In the genomic region with DNA sequence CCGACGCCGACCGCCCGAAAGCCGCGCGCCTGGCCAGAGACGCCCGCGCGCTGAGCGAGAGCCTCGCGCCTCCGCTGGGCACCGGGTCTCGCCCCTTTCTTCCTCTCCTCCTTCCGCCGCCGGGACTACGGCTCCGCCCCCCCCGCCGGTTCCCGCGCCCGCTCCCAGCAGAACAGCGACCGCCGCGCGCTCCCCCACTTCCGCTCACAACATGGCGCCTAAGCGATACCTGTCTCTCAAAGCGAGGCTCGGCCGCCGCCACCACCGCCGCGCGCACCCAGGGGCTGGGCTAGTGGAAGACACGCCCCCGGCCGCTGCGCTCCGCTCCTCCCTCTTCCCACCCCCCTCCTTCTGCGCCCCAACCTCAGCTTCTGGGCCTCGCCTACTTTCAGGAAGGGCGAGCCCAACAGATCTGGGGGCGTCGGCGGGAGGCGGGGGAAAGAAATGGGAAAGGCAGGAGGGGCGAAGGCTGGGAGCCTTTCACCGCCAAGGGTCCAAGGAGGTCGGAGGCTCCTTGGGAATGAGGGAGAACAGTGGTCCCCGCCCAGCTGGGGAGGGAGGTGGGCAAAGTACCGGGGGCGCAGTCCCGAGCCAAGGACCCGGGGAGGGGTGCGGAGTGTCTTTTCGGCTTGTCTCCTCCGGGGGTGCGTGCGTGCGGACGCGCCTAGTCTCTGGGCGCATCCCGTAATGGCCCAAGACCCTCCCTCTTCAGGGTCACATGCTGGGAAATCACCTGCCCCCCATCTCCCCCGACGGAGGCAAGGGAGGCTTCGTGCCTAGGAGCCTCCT, we compare ENCODE assay signal across 8 cellular contexts. TPM values are rescaled to one million over a fixed set of nuclear protein-coding genes. Genes with fewer than 3 reads are reported as not detected.
A peak's percentile ranks its signal among the peaks of the same experiment; 100 is the strongest.
DNase-seq lines count a peak whose midpoint lies in the region; TF ChIP-seq lines count a peak whose summit lies in the region.

Gene RPS6KA3, minus strand, starts transcription at position 100 of the 789 bp plus-strand sequence. CDS start 277 bp downstream, outside the sequence.

- H3K4me3 Mint-ChIP-seq in activated naive CD4-positive, alpha-beta T cell treated with anti-CD3 and anti-CD28 coated beads, Interleukin-2, amount 50 U/mL, for 24 hours, result peak within 1 kb of the TSS; percentile 92

- peaks cover 17% of the 10 kb centered on the region for H3K4me1 Mint-ChIP-seq in activated naive CD4-positive, alpha-beta T cell treated with anti-CD3 and anti-CD28 coated beads, Interleukin-2, amount 50 U/mL, for 24 hours

- H2AFZ ChIP-seq in osteoblast (ENCODE audit: low read length), result peak within 1 kb of the TSS; percentile 85

- DNase-seq in HFF-Myc (ENCODE audit: extremely low read depth, low read depth) (no peak), NCI-H1048 (lab: John Stamatoyannopoulos, UW) (peak; percentile 38), SKM-1 (lab: John Stamatoyannopoulos, UW; ENCODE audit: unreplicated experiment) (peak; percentile 69), glomerular endothelial cell (ENCODE audit: extremely low read depth, low read depth, low spot score) (no peak), osteoblast (ENCODE audit: insufficient read length, low spot score, missing footprints) (peak; percentile 95)

- H3K4me2 ChIP-seq in osteoblast (ENCODE audit: insufficient read depth, low read length), result peak within 1 kb of the TSS; percentile 79

- no peaks in the 10 kb centered on the region for H3K9me3 Mint-ChIP-seq in activated naive CD4-positive, alpha-beta T cell treated with anti-CD3 and anti-CD28 coated beads, Interleukin-2, amount 50 U/mL, for 24 hours

- no peaks in the 10 kb centered on the region for H3K36me3 ChIP-seq in osteoblast (ENCODE audit: insufficient read depth, low read length)

- H3K36me3 Mint-ChIP-seq in activated naive CD4-positive, alpha-beta T cell treated with anti-CD3 and anti-CD28 coated beads, Interleukin-2, amount 50 U/mL, for 24 hours, result no peaks in the 10 kb centered on the region

- peaks cover 2% of the 10 kb centered on the region for H4K20me1 ChIP-seq in osteoblast (ENCODE audit: insufficient read depth, low read length)

- TF ChIP-seq CTCF in HFF-Myc (IDR thresholded peaks at IDR 0.05; ENCODE audit: low read depth, low read length, missing control alignments) (no peak), osteoblast (IDR thresholded peaks at IDR 0.05; ENCODE audit: extremely low read depth, low read depth, low read length) (no peak)

- H3K27ac Mint-ChIP-seq in activated naive CD4-positive, alpha-beta T cell treated with anti-CD3 and anti-CD28 coated beads, Interleukin-2, amount 50 U/mL, for 24 hours, result peak within 1 kb of the TSS; percentile 97

- H3K4me3 ChIP-seq in GM08714 (ENCODE audit: low read length) (peak within 1 kb of the TSS; percentile 97), HFF-Myc (replicated peaks; ENCODE audit: low read depth, low read length) (peak within 1 kb of the TSS; percentile 66), osteoblast (ENCODE audit: insufficient read depth, low read length) (peak within 1 kb of the TSS; percentile 79)

- no peaks in the 10 kb centered on the region for H3K27me3 ChIP-seq in osteoblast (ENCODE audit: insufficient read depth, low read length)

- H3K79me2 ChIP-seq in osteoblast (ENCODE audit: insufficient read depth, low read length), result peaks cover 25% of the 10 kb centered on the region

- no peaks in the 10 kb centered on the region for H3K27me3 Mint-ChIP-seq in activated naive CD4-positive, alpha-beta T cell treated with anti-CD3 and anti-CD28 coated beads, Interleukin-2, amount 50 U/mL, for 24 hours

- peaks cover 19% of the 10 kb centered on the region for H3K4me1 ChIP-seq in osteoblast (ENCODE audit: insufficient read depth, low read length)

- H3K9me3 ChIP-seq in osteoblast (ENCODE audit: low read depth, low read length), result no peaks in the 10 kb centered on the region

- H3K27ac ChIP-seq in osteoblast (ENCODE audit: low read depth, low read length), result peak within 1 kb of the TSS; percentile 97
- H3K27ac ChIP-seq in temporal lobe (ENCODE audit: low read depth, low read length), result peak within 1 kb of the TSS; percentile 69

RNA-seq across cellular contexts. Expression of gene RPS6KA3, which starts in this region (rescaled TPM):
- 91.6 and 109 TPM in 2 replicates for total RNA-seq in glomerular endothelial cell
- 45.4 and 54.6 TPM in 2 replicates for total RNA-seq in osteoblast
- 22.6 TPM for total RNA-seq in temporal lobe

Comparison
In these comparisons a context has a peak if more than half of its experiments do, and no peak if none do; other contexts are left out.
1. DNase-seq: peak in NCI-H1048 (single experiment), SKM-1 (single experiment) and osteoblast (single experiment); none in HFF-Myc (single experiment) and glomerular endothelial cell (single experiment).
2. Peak in every context shown above with its lines, with median percentiles within 50 percentile points of each other: H3K4me3 ChIP-seq.